ENCODE assay signal across 10 cellular contexts in the genomic region with DNA sequence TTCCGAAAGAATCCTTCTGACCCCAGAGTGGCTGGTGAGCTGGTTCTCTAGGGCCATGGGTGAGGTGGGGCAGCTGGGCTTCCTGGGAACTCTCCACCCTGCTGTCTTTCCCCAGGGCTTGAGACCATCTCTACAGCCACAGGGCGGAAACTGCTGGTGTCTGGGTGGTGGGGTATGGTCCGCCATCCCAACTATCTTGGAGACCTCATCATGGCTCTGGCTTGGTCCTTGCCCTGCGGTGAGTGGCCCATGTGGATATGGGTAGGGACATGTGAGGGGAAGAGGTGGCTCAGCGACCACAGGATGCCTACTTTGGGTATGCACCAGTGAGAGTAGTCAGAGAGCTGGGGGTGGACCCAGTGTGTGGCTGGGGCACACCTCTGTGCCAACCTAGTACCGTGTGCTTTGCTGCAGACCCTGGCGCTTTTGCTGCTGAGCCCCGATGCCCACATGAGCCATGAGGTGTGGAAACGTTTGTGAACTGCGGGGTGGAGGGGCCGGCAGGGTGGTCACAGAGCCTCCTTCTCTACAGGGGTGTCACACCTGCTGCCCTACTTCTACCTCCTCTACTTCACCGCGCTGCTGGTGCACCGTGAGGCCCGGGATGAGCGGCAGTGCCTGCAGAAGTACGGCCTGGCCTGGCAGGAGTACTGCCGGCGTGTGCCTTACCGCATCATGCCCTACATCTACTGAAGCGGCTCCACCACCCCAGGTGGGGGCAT. TPM values are rescaled to one million over a fixed set of nuclear protein-coding genes. Genes with fewer than 3 reads are reported as not detected.
DNase-seq lines count a peak whose midpoint lies in the region; FAIRE-seq and TF ChIP-seq lines count a peak whose summit lies in the region.
"Had no signal": no experiment of that assay in that cellular context is flagged by ENCODE, and none has a peak within 500 bp of the region (broad histone marks: within the 10 kb centered on the region; RNA-seq: fewer than 3 reads in every experiment).

No MANE protein-coding gene starts in this region.

- H3K27me3 ChIP-seq in Caco-2 (replicated peaks; ENCODE audit: control insufficient read depth, insufficient read depth, low read length) (no peaks in the 10 kb centered on the region), ovary (no peaks in the 10 kb centered on the region), WERI-Rb-1 (ENCODE audit: insufficient read depth, low read depth, severe bottlenecking) (no peaks in the 10 kb centered on the region)
- H3K27me3 ChIP-seq: vagina had no signal

- H3K27ac ChIP-seq in ovary: no peak overlapping the region
- H3K27ac ChIP-seq in WERI-Rb-1: no peak overlapping the region
- H3K27ac ChIP-seq: vagina had no signal

- TF ChIP-seq POLR2A in NB4 (IDR thresholded peaks at IDR 0.05; ENCODE audit: extremely low read depth, insufficient read length) (no peak), ovary (IDR thresholded peaks at IDR 0.05) (no peak)

- H3K4me1 Mint-ChIP-seq in Caco-2 (ENCODE audit: low read depth, unreplicated experiment): peaks cover 6% of the 10 kb centered on the region
- peaks cover 40% of the 10 kb centered on the region for H3K4me1 Mint-ChIP-seq in chondrocyte (ENCODE audit: low read depth)

- intact Hi-C loops in Caco-2 (cut with micrococcal nuclease; ENCODE audit: unreplicated experiment): loop anchor here (5.0 to 10.0 kb wide), 2 partner anchors 137 to 341 kb away; a partner anchor contains a TSS
- intact Hi-C loops in ovary (cut with DNase I): loop anchor here in 3 of 4 donors (5.0 to 10.0 kb wide), 7 partner anchors 33 to 271 kb away; a partner anchor contains a TSS

- CTCF ChIA-PET in Caco-2 (lab: Charles Lee): no interaction called here

- H3K4me1 ChIP-seq in Caco-2 (peaks cover 26% of the 10 kb centered on the region), ovary (ENCODE audit: insufficient read depth) (peaks cover 14% of the 10 kb centered on the region)

- TF ChIP-seq CTCF in Caco-2 (IDR thresholded peaks at IDR 0.05; ENCODE audit: insufficient read depth in 1 of 2, low read depth in 1 of 2, low read length in 1 of 2, severe bottlenecking in 1 of 2, unreplicated experiment in 1 of 2) (no peak), NB4 (IDR thresholded peaks at IDR 0.05; ENCODE audit: low read depth, low read length) (no peak), chondrocyte (IDR thresholded peaks at IDR 0.05) (no peak), ovary (IDR thresholded peaks at IDR 0.05) (no peak), WERI-Rb-1 (IDR thresholded peaks at IDR 0.05; ENCODE audit: low read depth, low read length) (no peak)

- H3K36me3 Mint-ChIP-seq in Caco-2 (ENCODE audit: insufficient read depth, unreplicated experiment) (peaks cover 95% of the 10 kb centered on the region), chondrocyte (ENCODE audit: low read depth) (peaks cover 5% of the 10 kb centered on the region)

- TF ChIP-seq EP300 in ovary (IDR thresholded peaks at IDR 0.05): no peak

- DNase-seq in Caco-2 (no peak), NB4 (ENCODE audit: low read depth) (peak; percentile 12), chondrocyte (ENCODE audit: low spot score) (no peak), ovary (peak in 3 of 5 donors; percentile 35 to 50 (median 41)), WERI-Rb-1 (no peak), frontal cortex (ENCODE audit: low spot score in 2 of 2) (no peak), DMS79 (lab: John Stamatoyannopoulos, UW) (no peak), NCI-H1092 treated with DMSO at 0.1 percent for 48 hours (lab: John Stamatoyannopoulos, UW) (no peak)
- DNase-seq: T1000 had no signal

- FAIRE-seq in frontal cortex (lab: Jason Lieb, UNC): no peak

- 86 to 90% (median 88%) methylated on average over 21 of the region's 21 CpGs for WGBS in ovary, 3 donors

- POLR2A ChIA-PET in Caco-2 (lab: Charles Lee): interaction anchor here (0.9 kb wide), 1 partner anchor 19 kb away, joined by 3 read pairs; no protein-coding TSS in a partner anchor

- H3K36me3 ChIP-seq in Caco-2 (ENCODE audit: control insufficient read depth, insufficient read depth, low read length): peaks cover 7% of the 10 kb centered on the region; the same call in 1 of the 2 replicates
- no peaks in the 10 kb centered on the region for H3K36me3 ChIP-seq in ovary
- peaks cover 40% of the 10 kb centered on the region for H3K36me3 ChIP-seq in WERI-Rb-1

- H3K4me3 Mint-ChIP-seq in Caco-2 (ENCODE audit: unreplicated experiment) (peak overlapping the region; percentile 83), chondrocyte (ENCODE audit: unreplicated experiment) (peak overlapping the region; percentile 12)

- no peak overlapping the region for H3K4me3 ChIP-seq in Caco-2 (ENCODE audit: low read depth, low read length)
- H3K4me3 ChIP-seq in NB4 (ENCODE audit: low read depth, low read length): no peak overlapping the region
- no peak overlapping the region for H3K4me3 ChIP-seq in ovary
- H3K4me3 ChIP-seq in WERI-Rb-1 (ENCODE audit: low read depth, low read length): no peak overlapping the region

- no peaks in the 10 kb centered on the region for H3K9me3 ChIP-seq in Caco-2
- no peaks in the 10 kb centered on the region for H3K9me3 ChIP-seq in ovary
- H3K9me3 ChIP-seq in WERI-Rb-1 (ENCODE audit: severe bottlenecking): no peaks in the 10 kb centered on the region
- H3K9me3 ChIP-seq: vagina had no signal

- no TSS peak for BruUV-seq in Caco-2 (replicated peaks; lab: Mats Ljungman, UMichigan)

- no peaks in the 10 kb centered on the region for H3K9me3 Mint-ChIP-seq in Caco-2 (ENCODE audit: unreplicated experiment)
- no peaks in the 10 kb centered on the region for H3K9me3 Mint-ChIP-seq in chondrocyte (ENCODE audit: low read depth)

- H3K27me3 Mint-ChIP-seq in Caco-2 (ENCODE audit: insufficient read depth, unreplicated experiment): no peaks in the 10 kb centered on the region
- no peaks in the 10 kb centered on the region for H3K27me3 Mint-ChIP-seq in chondrocyte (ENCODE audit: low read depth)

- H3K27ac Mint-ChIP-seq in Caco-2 (ENCODE audit: unreplicated experiment): no peak overlapping the region
- H3K27ac Mint-ChIP-seq in chondrocyte (ENCODE audit: unreplicated experiment): peak overlapping the region; percentile 36

RNA-seq across cellular contexts. Expression of a gene that starts 2.0 kb away (rescaled TPM):
- total RNA-seq in Caco-2 (2022) (12.2 and 14.7 TPM in 2 replicates), chondrocyte (7.9 to 8.7 TPM (median 7.9 TPM) in 3 replicates), ovary (10 to 100 TPM; 10.0 to 33.7 (median 13.4) TPM), frontal cortex (6.1 TPM)
- polyA plus RNA-seq in ovary: 10 to 100 TPM in 1 of 2 donors, not detected in 1; 13.1 TPM

RNA-seq across cellular contexts. Expression of a gene that starts 3.9 kb away (rescaled TPM):
- total RNA-seq in Caco-2 (2022) (62.9 and 73.8 TPM in 2 replicates), chondrocyte (10.3 to 14.4 TPM (median 10.7 TPM) in 3 replicates), ovary (100 to 1,000 TPM in 1 of 7 donors, 10 to 100 TPM in 6; 30.0 to 170 (median 63.6) TPM), frontal cortex (54.6 TPM)
- polyA plus RNA-seq in ovary: 100 to 1,000 TPM in 1 of 2 donors, 10 to 100 TPM in 1; 88.8 to 128 TPM

RNA-seq across cellular contexts. Expression of a gene that starts 6.4 kb away (rescaled TPM):
- total RNA-seq in Caco-2 (2022): 918 and 972 TPM in 2 replicates
- total RNA-seq in chondrocyte: 506 to 669 TPM (median 519 TPM) in 3 replicates
- total RNA-seq in ovary: 1,000 to 10,000 TPM; 1,141 to 2,272 (median 1,835) TPM
- polyA plus RNA-seq in ovary: 1,000 to 10,000 TPM; 1,053 to 1,798 TPM
- total RNA-seq in frontal cortex: 251 TPM

RNA-seq across cellular contexts. Expression of a gene that starts 6.6 kb away (rescaled TPM):
- 89.2 and 95.1 TPM in 2 replicates for total RNA-seq in Caco-2 (2022)
- total RNA-seq in chondrocyte: 37.2 to 43.2 TPM (median 40.5 TPM) in 3 replicates
- 10 to 100 TPM; 47.1 to 61.8 (median 50.4) TPM for total RNA-seq in ovary
- 100 to 1,000 TPM in 1 of 2 donors, 10 to 100 TPM in 1; 64.0 to 106 TPM for polyA plus RNA-seq in ovary
- 29.3 TPM for total RNA-seq in frontal cortex

RNA-seq across cellular contexts. Expression of a gene that starts 18.8 kb away (rescaled TPM):
- total RNA-seq in Caco-2 (2022) (50.9 and 56.5 TPM in 2 replicates), chondrocyte (47.5 to 53.5 TPM (median 49.2 TPM) in 3 replicates), ovary (10 to 100 TPM; 21.1 to 73.0 (median 53.3) TPM), frontal cortex (7.7 TPM)
- 10 to 100 TPM; 26.7 to 59.6 TPM for polyA plus RNA-seq in ovary

Comparison
In these comparisons a context has a peak if more than half of its experiments do, and no peak if none do; other contexts are left out.
1. DNase-seq: peak in NB4 (single experiment) and ovary (3 of 5); none in Caco-2 (0 of 2), chondrocyte (single experiment), WERI-Rb-1 (single experiment), frontal cortex (0 of 2), DMS79 (single experiment) and NCI-H1092 treated with DMSO at 0.1 percent for 48 hours (single experiment).